In genomic region chr14:75926431-75926830, GRCh38 we compare ENCODE assay signal across 19 cellular contexts. TPM values are rescaled to one million over a fixed set of nuclear protein-coding genes. Genes with fewer than 3 reads are reported as not detected.
A peak's percentile ranks its signal among the peaks of the same experiment; 100 is the strongest.
DNase-seq lines count a peak whose midpoint lies in the region; ATAC-seq and TF ChIP-seq lines count a peak whose summit lies in the region.
"Had no signal": no experiment of that assay in that cellular context is flagged by ENCODE, and none has a peak within 500 bp of the region (broad histone marks: within the 10 kb centered on the region; RNA-seq: fewer than 3 reads in every experiment).

No MANE protein-coding gene starts in this region.

- DNase-seq in NCI-H2171 treated with DMSO at 0.1 percent for 48 hours (lab: John Stamatoyannopoulos, UW) (peak; percentile 24), NCI-H2171 (lab: John Stamatoyannopoulos, UW) (no peak), RWPE2 (ENCODE audit: low spot score) (no peak), epithelial cell of proximal tubule (ENCODE audit: low read depth) (no peak), type B pancreatic cell (ENCODE audit: extremely low spot score, unreplicated experiment) (no peak), DMS79 treated with DMSO at 0.1 percent for 48 hours (lab: John Stamatoyannopoulos, UW) (no peak), NCI-H1436 (lab: John Stamatoyannopoulos, UW) (no peak), brain microvascular endothelial cell (no peak)
- DNase-seq: AML-193, DND-41, Kasumi-1, NCI-H1092 treated with DMSO at 0.1 percent for 48 hours, NCI-H226, NCI-H526, SJCRH30 had no signal

- no peak overlapping the region for H3K27ac Mint-ChIP-seq in type B pancreatic cell

- peaks cover 4% of the 10 kb centered on the region for H3K4me1 ChIP-seq in RWPE2 (ENCODE audit: insufficient read depth, poor library complexity, severe bottlenecking)
- H3K4me1 ChIP-seq: HAP-1 had no signal

- H3K36me3 Mint-ChIP-seq in type B pancreatic cell: peaks cover 19% of the 10 kb centered on the region

- H3K36me3 ChIP-seq in RWPE2 (ENCODE audit: low read depth): peaks cover 8% of the 10 kb centered on the region
- no peaks in the 10 kb centered on the region for H3K36me3 ChIP-seq in brain microvascular endothelial cell (replicated peaks)
- H3K36me3 ChIP-seq: HAP-1, SJCRH30 had no signal

- H3K4me3 ChIP-seq in RWPE2 (ENCODE audit: severe bottlenecking) (no peak overlapping the region), epithelial cell of proximal tubule (ENCODE audit: low read depth, low read length) (no peak overlapping the region), brain microvascular endothelial cell (ENCODE audit: low read depth, low read length) (no peak overlapping the region)
- H3K4me3 ChIP-seq: GM12878, HAP-1, SJCRH30 had no signal

- no peak overlapping the region for H3K4me3 Mint-ChIP-seq in type B pancreatic cell

- in situ Hi-C loops in brain microvascular endothelial cell (cut with HindIII; ENCODE audit: low pct_ligation_motif_present, low sequenced_read_pairs): no loop called here

- peaks cover 16% of the 10 kb centered on the region for H3K4me1 Mint-ChIP-seq in type B pancreatic cell (ENCODE audit: unreplicated experiment)

- peak; percentile 9 for TF ChIP-seq CTCF in RWPE2 (IDR thresholded peaks at IDR 0.05; ENCODE audit: poor library complexity, severe bottlenecking)
- peak; percentile 15 for TF ChIP-seq CTCF in epithelial cell of proximal tubule (conservative IDR thresholded peaks at IDR 0.05; ENCODE audit: low read depth, low read length)
- peak; percentile 46 for TF ChIP-seq CTCF in type B pancreatic cell (conservative IDR thresholded peaks at IDR 0.05)
- TF ChIP-seq CTCF in brain microvascular endothelial cell (IDR thresholded peaks at IDR 0.05; ENCODE audit: low read depth, low read length, missing control alignments): no peak

- H3K27me3 Mint-ChIP-seq in type B pancreatic cell: no peaks in the 10 kb centered on the region

- H3K9me3 Mint-ChIP-seq in type B pancreatic cell: no peaks in the 10 kb centered on the region

- H3K9me3 ChIP-seq in RWPE2 (ENCODE audit: severe bottlenecking): no peaks in the 10 kb centered on the region
- H3K9me3 ChIP-seq: HAP-1, SJCRH30 had no signal

- ATAC-seq in RWPE2 (ENCODE audit: low read depth): peak; percentile 75; the same call in 2 of the 3 replicates
- ATAC-seq: GM12878 had no signal

- H3K27me3 ChIP-seq in RWPE2 (ENCODE audit: insufficient read depth, poor library complexity, severe bottlenecking) (no peaks in the 10 kb centered on the region), brain microvascular endothelial cell (replicated peaks) (no peaks in the 10 kb centered on the region)
- H3K27me3 ChIP-seq: SJCRH30 had no signal

- H3K27ac ChIP-seq in RWPE2 (ENCODE audit: poor library complexity, severe bottlenecking) (no peak overlapping the region), brain microvascular endothelial cell (no peak overlapping the region)
- H3K27ac ChIP-seq: 22Rv1, C4-2B, SJCRH30 had no signal

RNA-seq across cellular contexts. Expression of gene TGFB3, which starts 55.4 kb away (rescaled TPM):
- total RNA-seq in epithelial cell of proximal tubule: 0.36 and 1.3 TPM in 2 replicates
- total RNA-seq in type B pancreatic cell (ENCODE audit: low replicate concordance): 19.2 and 45.3 TPM in 2 replicates

RNA-seq across cellular contexts. Expression of gene IFT43, which starts 59.1 kb away (rescaled TPM):
- total RNA-seq in epithelial cell of proximal tubule: 28.3 and 28.6 TPM in 2 replicates
- 29.9 and 36.9 TPM in 2 replicates for total RNA-seq in type B pancreatic cell (ENCODE audit: low replicate concordance)
